ENCODE assay signal across 1 cellular context in genomic region chr1:36447450-36447849, GRCh38.
TF ChIP-seq lines count a peak whose summit lies in the region.

No MANE protein-coding gene starts in this region.

TF ChIP-seq in HepG2, 621 proteins besides CTCF, POLR2A, EP300 and RAD21:
- TF ChIP-seq HDAC2 (CRISPR knock-in tag; IDR thresholded peaks at IDR 0.05) (no peak), ZNF629 (CRISPR knock-in tag; conservative IDR thresholded peaks at IDR 0.05) (0 out of 2 replicates have a peak, but pooled peaks have one; percentile 18), EEA1 (CRISPR knock-in tag; IDR thresholded peaks at IDR 0.05; ENCODE audit: borderline replicate concordance) (no peak), ZNF839 (CRISPR knock-in tag; IDR thresholded peaks at IDR 0.05; ENCODE audit: borderline replicate concordance) (no peak), ARID3A (IDR thresholded peaks at IDR 0.05; ENCODE audit: low read depth, low read length) (no peak), NR1H2 (CRISPR knock-in tag; IDR thresholded peaks at IDR 0.05; ENCODE audit: borderline replicate concordance, low read depth) (no peak), DBP (CRISPR knock-in tag; IDR thresholded peaks at IDR 0.05; ENCODE audit: not compliant biosample characterization) (no peak), ZNF451 (CRISPR knock-in tag; IDR thresholded peaks at IDR 0.05) (no peak)
